ENCODE assay signal across 23 cellular contexts in the genomic region with DNA sequence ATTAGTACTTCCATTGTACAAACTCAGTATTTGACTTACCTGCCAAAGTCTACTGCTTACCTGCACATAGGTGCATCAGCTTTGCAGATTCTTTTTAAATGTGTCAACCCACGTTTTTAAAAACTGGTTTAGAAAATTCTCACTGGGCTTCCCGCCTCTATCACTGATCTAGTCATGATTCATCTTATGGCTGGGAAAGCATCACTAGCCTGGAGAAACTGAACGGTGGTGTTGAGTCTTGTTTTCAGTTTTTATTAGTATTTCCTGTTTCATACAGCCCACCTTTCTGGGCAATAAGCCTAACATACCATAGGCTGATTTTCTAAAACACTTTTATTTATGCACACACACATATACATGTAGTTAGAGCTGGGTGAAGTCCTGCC. TPM values are rescaled to one million over a fixed set of nuclear protein-coding genes. Genes with fewer than 3 reads are reported as not detected.
DNase-seq lines count a peak whose midpoint lies in the region; ATAC-seq and TF ChIP-seq lines count a peak whose summit lies in the region.
"Had no signal": no experiment of that assay in that cellular context is flagged by ENCODE, and none has a peak within 500 bp of the region (broad histone marks: within the 10 kb centered on the region; RNA-seq: fewer than 3 reads in every experiment).

No MANE protein-coding gene starts in this region.

- H3K14ac ChIP-seq in trophoblast cell (ENCODE audit: low read length): no peak overlapping the region

- H3K4me1 ChIP-seq in trophoblast cell (ENCODE audit: control insufficient read depth in 1 of 2, insufficient read depth in 2 of 2, low read length in 2 of 2) (no peaks in the 10 kb centered on the region), lower lobe of right lung (peaks cover 6% of the 10 kb centered on the region), vagina (peaks cover 30% of the 10 kb centered on the region)

- in situ Hi-C loops in brain microvascular endothelial cell (cut with HindIII; ENCODE audit: low pct_ligation_motif_present, low sequenced_read_pairs): no loop called here

- no peak overlapping the region for H4K8ac ChIP-seq in trophoblast cell (ENCODE audit: low read depth, low read length)

- no peak overlapping the region for H3K4me3 ChIP-seq in brain microvascular endothelial cell (ENCODE audit: low read depth, low read length)
- no peak overlapping the region for H3K4me3 ChIP-seq in fibroblast of villous mesenchyme (ENCODE audit: low read depth, low read length)
- no peak overlapping the region for H3K4me3 ChIP-seq in trophoblast cell (ENCODE audit: low read depth, low read length)
- no peak overlapping the region for H3K4me3 ChIP-seq in lower lobe of right lung
- H3K4me3 ChIP-seq in vagina: no peak overlapping the region
- H3K4me3 ChIP-seq: K562, ovary, thoracic aorta had no signal

- peaks cover 2% of the 10 kb centered on the region for H3K27me3 Mint-ChIP-seq in HFFc6 (ENCODE audit: insufficient read depth)
- no peaks in the 10 kb centered on the region for H3K27me3 Mint-ChIP-seq in activated CD4-positive, alpha-beta T cell treated with anti-CD3 and anti-CD28 coated beads, Interleukin-2, amount 10 ng/mL, durations not matched to agents 24 days and 14 days

- H3K4me1 Mint-ChIP-seq in HFFc6 (ENCODE audit: low read depth): peaks cover 41% of the 10 kb centered on the region
- no peaks in the 10 kb centered on the region for H3K4me1 Mint-ChIP-seq in activated CD4-positive, alpha-beta T cell treated with anti-CD3 and anti-CD28 coated beads, Interleukin-2, amount 10 ng/mL, durations not matched to agents 24 days and 14 days
- H3K4me1 Mint-ChIP-seq: natural killer cell had no signal

- no peak for ATAC-seq in lower lobe of right lung
- ATAC-seq: activated CD4-positive, CD25-positive, alpha-beta regulatory T cell treated with anti-CD3 and anti-CD28 coated beads, Interleukin-2, amount 50 U/mL, for 24 hours; activated T-cell treated with anti-CD3 and anti-CD28 coated beads, Interleukin-2, amount 50 U/mL, for 4 hours; K562; natural killer cell; Panc1; stimulated activated naive CD8-positive, alpha-beta T cell treated with anti-CD3 and anti-CD28 coated beads, Interleukin-15, Interleukin-2, amounts not matched to agents 100 U/mL and 50 U/mL, for 24 hours had no signal

- H3K9me3 Mint-ChIP-seq in HFFc6: no peaks in the 10 kb centered on the region
- peaks cover 3% of the 10 kb centered on the region for H3K9me3 Mint-ChIP-seq in activated CD4-positive, alpha-beta T cell treated with anti-CD3 and anti-CD28 coated beads, Interleukin-2, amount 10 ng/mL, durations not matched to agents 24 days and 14 days

- H2AK5ac ChIP-seq in trophoblast cell (ENCODE audit: low read length): no peak overlapping the region

- intact Hi-C loops in lower lobe of right lung (cut with DNase I): no loop called here
- intact Hi-C loops in activated CD4-positive, alpha-beta T cell treated with anti-CD3 and anti-CD28 coated beads, Interleukin-2, amount 10 ng/mL, durations not matched to agents 24 days and 14 days (cut with micrococcal nuclease): no loop called here
- intact Hi-C loops in vagina (cut with DNase I): no loop called here

- no peaks in the 10 kb centered on the region for H3K27me3 ChIP-seq in brain microvascular endothelial cell (replicated peaks)
- no peaks in the 10 kb centered on the region for H3K27me3 ChIP-seq in trophoblast cell (ENCODE audit: insufficient read depth, low read length)
- no peaks in the 10 kb centered on the region for H3K27me3 ChIP-seq in lower lobe of right lung (ENCODE audit: low read depth)
- no peaks in the 10 kb centered on the region for H3K27me3 ChIP-seq in vagina
- H3K27me3 ChIP-seq: ovary had no signal

- H3K4me2 ChIP-seq in trophoblast cell (ENCODE audit: low read length): no peak overlapping the region

- no peak for TF ChIP-seq CTCF in HFFc6 (IDR thresholded peaks at IDR 0.05)
- TF ChIP-seq CTCF in brain microvascular endothelial cell (IDR thresholded peaks at IDR 0.05; ENCODE audit: low read depth, low read length, missing control alignments): no peak
- no peak for TF ChIP-seq CTCF in fibroblast of villous mesenchyme (IDR thresholded peaks at IDR 0.05; ENCODE audit: insufficient read depth, low read depth, low read length)
- TF ChIP-seq CTCF in lower lobe of right lung (IDR thresholded peaks at IDR 0.05): no peak
- no peak for TF ChIP-seq CTCF in vagina (IDR thresholded peaks at IDR 0.05)

- H3K9me3 ChIP-seq in trophoblast cell (ENCODE audit: insufficient read depth, low read depth, low read length): peaks cover 2% of the 10 kb centered on the region
- H3K9me3 ChIP-seq in lower lobe of right lung: no peaks in the 10 kb centered on the region
- H3K9me3 ChIP-seq in vagina: no peaks in the 10 kb centered on the region
- H3K9me3 ChIP-seq: ovary, thoracic aorta had no signal

- H2AFZ ChIP-seq in trophoblast cell (ENCODE audit: insufficient read depth, low read length, poor library complexity): no peak overlapping the region

- no peak for TF ChIP-seq POLR2A in vagina (IDR thresholded peaks at IDR 0.05)

- no CpG with 5 or more reads among the region's 3 CpGs for WGBS in trophoblast cell (ENCODE audit: extremely low coverage, insufficient coverage, insufficient read length)

- no peak overlapping the region for H2BK12ac ChIP-seq in trophoblast cell (ENCODE audit: low read length)

- H3K23ac ChIP-seq in trophoblast cell (ENCODE audit: low read length): no peak overlapping the region

- no peak overlapping the region for H2BK5ac ChIP-seq in trophoblast cell (ENCODE audit: low read depth, low read length, poor library complexity)

- H3K18ac ChIP-seq in trophoblast cell (ENCODE audit: low read length): no peak overlapping the region

- peak overlapping the region; percentile 68 for H3K27ac Mint-ChIP-seq in HFFc6
- H3K27ac Mint-ChIP-seq in activated CD4-positive, alpha-beta T cell treated with anti-CD3 and anti-CD28 coated beads, Interleukin-2, amount 10 ng/mL, durations not matched to agents 24 days and 14 days: no peak overlapping the region
- H3K27ac Mint-ChIP-seq: endodermal cell, natural killer cell had no signal

- H3K4ac ChIP-seq in trophoblast cell (ENCODE audit: low read depth, low read length): no peak overlapping the region

- H3K9ac ChIP-seq in trophoblast cell (ENCODE audit: low read length): no peak overlapping the region

- peaks cover 1% of the 10 kb centered on the region for H3K79me2 ChIP-seq in trophoblast cell (ENCODE audit: control insufficient read depth, insufficient read depth, low read length, poor library complexity)

- H3K36me3 ChIP-seq in brain microvascular endothelial cell (replicated peaks): peaks cover 13% of the 10 kb centered on the region
- peaks cover 18 to 20% of the 10 kb centered on the region in 2 experiments for H3K36me3 ChIP-seq in trophoblast cell (ENCODE audit: control insufficient read depth in 1 of 2, insufficient read depth in 2 of 2, low read length in 2 of 2)
- H3K36me3 ChIP-seq in lower lobe of right lung: peaks cover 11% of the 10 kb centered on the region
- peaks cover 0 to 7% of the 10 kb centered on the region in 2 donors for H3K36me3 ChIP-seq in vagina
- H3K36me3 ChIP-seq: ovary had no signal

- no peaks in the 10 kb centered on the region for H3K79me1 ChIP-seq in trophoblast cell (ENCODE audit: low read length)

- no peak overlapping the region for H3K4me3 Mint-ChIP-seq in HFFc6
- no peak overlapping the region for H3K4me3 Mint-ChIP-seq in activated CD4-positive, alpha-beta T cell treated with anti-CD3 and anti-CD28 coated beads, Interleukin-2, amount 10 ng/mL, durations not matched to agents 24 days and 14 days
- H3K4me3 Mint-ChIP-seq: activated T-cell treated with anti-CD3 and anti-CD28 coated beads, Interleukin-2, amount 50 U/mL, for 4 hours; endodermal cell; natural killer cell had no signal

- DNase-seq in HFFc6 (peak; percentile 16), brain microvascular endothelial cell (peak; percentile 25), fibroblast of villous mesenchyme (ENCODE audit: low read depth) (peak; percentile 36), trophoblast cell (peak; percentile 50 to 86), lower lobe of right lung (no peak), NCI-H146 treated with DMSO at 0.1 percent for 48 hours (lab: John Stamatoyannopoulos, UW; ENCODE audit: unreplicated experiment) (no peak), vagina (ENCODE audit: extremely low spot score in 2 of 2) (no peak)
- no peak for DNase-seq in activated CD4-positive, alpha-beta T cell treated with anti-CD3 and anti-CD28 coated beads, Interleukin-2, amount 10 ng/mL, durations not matched to agents 24 days and 14 days
- DNase-seq: activated CD8-positive, alpha-beta memory T cell treated with anti-CD3 and anti-CD28 coated beads for 24 hours; activated T-cell treated with anti-CD3 and anti-CD28 coated beads, Interleukin-2, amount 50 U/mL, for 4 hours; endodermal cell; head of caudate nucleus; MM.1S; natural killer cell; NCI-H1417; ovary; stimulated activated CD4-positive, alpha-beta T cell treated with anti-CD3 and anti-CD28 coated beads, Interleukin-12 subunit alpha, Interleukin-12 subunit beta, amount 100 ng/mL, for 4 hours; stimulated activated naive CD8-positive, alpha-beta T cell treated with anti-CD3 and anti-CD28 coated beads, Interleukin-15, Interleukin-2, amounts not matched to agents 100 U/mL and 50 U/mL, for 24 hours; T-helper 1 cell had no signal

- H3K36me3 Mint-ChIP-seq in HFFc6 (ENCODE audit: low read depth): peaks cover 30% of the 10 kb centered on the region
- H3K36me3 Mint-ChIP-seq in activated CD4-positive, alpha-beta T cell treated with anti-CD3 and anti-CD28 coated beads, Interleukin-2, amount 10 ng/mL, durations not matched to agents 24 days and 14 days (ENCODE audit: low read depth): no peaks in the 10 kb centered on the region
- H3K36me3 Mint-ChIP-seq: natural killer cell had no signal

- H2BK120ac ChIP-seq in trophoblast cell (ENCODE audit: insufficient read depth, low read length, poor library complexity): no peak overlapping the region

- no peak overlapping the region for H4K91ac ChIP-seq in trophoblast cell (ENCODE audit: low read depth, low read length)

- no peak overlapping the region for H4K12ac ChIP-seq in trophoblast cell (ENCODE audit: low read depth, low read length)

- H3K27ac ChIP-seq in brain microvascular endothelial cell (no peak overlapping the region), trophoblast cell (ENCODE audit: low read depth, low read length) (no peak overlapping the region), lower lobe of right lung (no peak overlapping the region), vagina (no peak overlapping the region)
- H3K27ac ChIP-seq: ovary, thoracic aorta had no signal

RNA-seq across cellular contexts. Expression of a gene that starts 19.7 kb away (rescaled TPM):
- 10 to 100 TPM; 50.6 to 59.9 (median 54.7) TPM for total RNA-seq in HFFc6 (2021; fragmentation: NEBNext Ultra II Directional; extraction: Animal tissue kit (Norgen Biotek cat#: 25700))
- total RNA-seq in fibroblast of villous mesenchyme (87.9 and 99.7 TPM in 2 replicates), lower lobe of right lung (44.8 TPM), vagina (64.6 TPM)
- 44.0 and 44.4 TPM in 2 replicates for polyA plus RNA-seq in trophoblast cell (2013)
- total RNA-seq in activated CD4-positive, alpha-beta T cell treated with anti-CD3 and anti-CD28 coated beads, Interleukin-2, amount 10 ng/mL, durations not matched to agents 24 days and 14 days: 1.2 and 1.5 TPM in 2 replicates
- polyA plus RNA-seq: K562 had no signal

Comparison
In these comparisons a context has a peak if more than half of its experiments do, and no peak if none do; other contexts are left out.
1. DNase-seq: peak in HFFc6 (single experiment), brain microvascular endothelial cell (single experiment), fibroblast of villous mesenchyme (single experiment) and trophoblast cell (2 of 2); none in lower lobe of right lung (single experiment), activated CD4-positive, alpha-beta T cell treated with anti-CD3 and anti-CD28 coated beads, Interleukin-2, amount 10 ng/mL, durations not matched to agents 24 days and 14 days (single experiment), NCI-H146 treated with DMSO at 0.1 percent for 48 hours (single experiment) and vagina (0 of 2).
2. RNA of a gene that starts 19.7 kb away (total RNA-seq): 87.9 to 99.7 TPM in fibroblast of villous mesenchyme, 64.6 TPM in vagina (single experiment), 50.6 to 59.9 TPM in HFFc6 and 44.8 TPM in lower lobe of right lung (single experiment); 1.2 to 1.5 TPM in activated CD4-positive, alpha-beta T cell treated with anti-CD3 and anti-CD28 coated beads, Interleukin-2, amount 10 ng/mL, durations not matched to agents 24 days and 14 days; every median in the first group is over 10 times any median in the second.